In genomic region chr10:29119374-29119773, GRCh38 we compare ENCODE assay signal across 8 cellular contexts.
DNase-seq lines count a peak whose midpoint lies in the region; ATAC-seq and TF ChIP-seq lines count a peak whose summit lies in the region.

No MANE protein-coding gene starts in this region.

- TF ChIP-seq CTCF in fibroblast of mammary gland (conservative IDR thresholded peaks at IDR 0.05; ENCODE audit: control insufficient read depth, insufficient read depth, low read depth, low read length) (peak; percentile 36), retinal pigment epithelial cell (conservative IDR thresholded peaks at IDR 0.05; ENCODE audit: low read depth, low read length) (peak; percentile 64)

- no peak overlapping the region for H3K4me3 ChIP-seq in fibroblast of mammary gland (ENCODE audit: control insufficient read depth, low read depth, low read length)
- H3K4me3 ChIP-seq in retinal pigment epithelial cell (ENCODE audit: low read length): no peak overlapping the region

- H3K4me3 Mint-ChIP-seq in activated CD4-positive, alpha-beta memory T cell treated with anti-CD3 and anti-CD28 coated beads for 36 hours: no peak overlapping the region
- no peak overlapping the region for H3K4me3 Mint-ChIP-seq in activated CD4-positive, alpha-beta memory T cell treated with anti-CD3 and anti-CD28 coated beads, Interleukin-2, amount 10 ng/mL, durations not matched to agents 7 days and 5 days

- no peak for ATAC-seq in GM18907 (IDR thresholded peaks at IDR 0.05; ENCODE audit: unreplicated experiment)

- peak; percentile 12 for DNase-seq in activated CD4-positive, alpha-beta memory T cell treated with anti-CD3 and anti-CD28 coated beads for 36 hours
- DNase-seq in activated CD4-positive, alpha-beta memory T cell treated with anti-CD3 and anti-CD28 coated beads, Interleukin-2, amount 10 ng/mL, durations not matched to agents 7 days and 5 days: no peak
- DNase-seq in NCI-H69 (lab: John Stamatoyannopoulos, UW) (peak; percentile 56), fibroblast of mammary gland (ENCODE audit: low read depth) (peak; percentile 4), retinal pigment epithelial cell (ENCODE audit: low read depth) (no peak), G401 (ENCODE audit: low spot score) (no peak), NCI-H526 treated with DMSO at 0.1 percent for 48 hours (lab: John Stamatoyannopoulos, UW) (no peak)

- no peaks in the 10 kb centered on the region for H3K4me1 Mint-ChIP-seq in activated CD4-positive, alpha-beta memory T cell treated with anti-CD3 and anti-CD28 coated beads for 36 hours (ENCODE audit: low read depth)
- H3K4me1 Mint-ChIP-seq in activated CD4-positive, alpha-beta memory T cell treated with anti-CD3 and anti-CD28 coated beads, Interleukin-2, amount 10 ng/mL, durations not matched to agents 7 days and 5 days: no peaks in the 10 kb centered on the region

- in situ Hi-C loops in G401 (cut with HindIII; ENCODE audit: low sequenced_read_pairs): no loop called here

- CTCF ChIA-PET in activated CD4-positive, alpha-beta memory T cell treated with anti-CD3 and anti-CD28 coated beads for 36 hours (lab: Charles Lee): interaction anchor here (0.6 kb wide), 1 partner anchor 1617 kb away, joined by 4 read pairs; no protein-coding TSS in a partner anchor
- CTCF ChIA-PET in activated CD4-positive, alpha-beta memory T cell treated with anti-CD3 and anti-CD28 coated beads, Interleukin-2, amount 10 ng/mL, durations not matched to agents 7 days and 5 days (lab: Charles Lee): interaction anchor here (1.1 kb wide), 1 partner anchor 13 kb away, joined by 3 read pairs; no protein-coding TSS in a partner anchor

- no peaks in the 10 kb centered on the region for H3K27me3 Mint-ChIP-seq in activated CD4-positive, alpha-beta memory T cell treated with anti-CD3 and anti-CD28 coated beads for 36 hours
- H3K27me3 Mint-ChIP-seq in activated CD4-positive, alpha-beta memory T cell treated with anti-CD3 and anti-CD28 coated beads, Interleukin-2, amount 10 ng/mL, durations not matched to agents 7 days and 5 days: no peaks in the 10 kb centered on the region

- intact Hi-C loops in activated CD4-positive, alpha-beta memory T cell treated with anti-CD3 and anti-CD28 coated beads for 36 hours (cut with micrococcal nuclease): no loop called here

- POLR2A ChIA-PET in activated CD4-positive, alpha-beta memory T cell treated with anti-CD3 and anti-CD28 coated beads for 36 hours (lab: Charles Lee): no interaction called here
- POLR2A ChIA-PET in activated CD4-positive, alpha-beta memory T cell treated with anti-CD3 and anti-CD28 coated beads, Interleukin-2, amount 10 ng/mL, durations not matched to agents 7 days and 5 days (lab: Charles Lee): no interaction called here

- H3K9me3 Mint-ChIP-seq in activated CD4-positive, alpha-beta memory T cell treated with anti-CD3 and anti-CD28 coated beads for 36 hours: peaks cover 19% of the 10 kb centered on the region
- peaks cover 9% of the 10 kb centered on the region for H3K9me3 Mint-ChIP-seq in activated CD4-positive, alpha-beta memory T cell treated with anti-CD3 and anti-CD28 coated beads, Interleukin-2, amount 10 ng/mL, durations not matched to agents 7 days and 5 days

- H3K27ac Mint-ChIP-seq in activated CD4-positive, alpha-beta memory T cell treated with anti-CD3 and anti-CD28 coated beads for 36 hours: no peak overlapping the region
- no peak overlapping the region for H3K27ac Mint-ChIP-seq in activated CD4-positive, alpha-beta memory T cell treated with anti-CD3 and anti-CD28 coated beads, Interleukin-2, amount 10 ng/mL, durations not matched to agents 7 days and 5 days

- H3K36me3 Mint-ChIP-seq in activated CD4-positive, alpha-beta memory T cell treated with anti-CD3 and anti-CD28 coated beads for 36 hours: peaks cover 2% of the 10 kb centered on the region
- H3K36me3 Mint-ChIP-seq in activated CD4-positive, alpha-beta memory T cell treated with anti-CD3 and anti-CD28 coated beads, Interleukin-2, amount 10 ng/mL, durations not matched to agents 7 days and 5 days (ENCODE audit: low read depth): no peaks in the 10 kb centered on the region

Comparison
In these comparisons a context has a peak if more than half of its experiments do, and no peak if none do; other contexts are left out.
1. DNase-seq: peak in activated CD4-positive, alpha-beta memory T cell treated with anti-CD3 and anti-CD28 coated beads for 36 hours (single experiment), NCI-H69 (single experiment) and fibroblast of mammary gland (single experiment); none in activated CD4-positive, alpha-beta memory T cell treated with anti-CD3 and anti-CD28 coated beads, Interleukin-2, amount 10 ng/mL, durations not matched to agents 7 days and 5 days (single experiment), retinal pigment epithelial cell (single experiment), G401 (single experiment) and NCI-H526 treated with DMSO at 0.1 percent for 48 hours (single experiment).